1 cellular context compared by ENCODE assay signal in the genomic region with DNA sequence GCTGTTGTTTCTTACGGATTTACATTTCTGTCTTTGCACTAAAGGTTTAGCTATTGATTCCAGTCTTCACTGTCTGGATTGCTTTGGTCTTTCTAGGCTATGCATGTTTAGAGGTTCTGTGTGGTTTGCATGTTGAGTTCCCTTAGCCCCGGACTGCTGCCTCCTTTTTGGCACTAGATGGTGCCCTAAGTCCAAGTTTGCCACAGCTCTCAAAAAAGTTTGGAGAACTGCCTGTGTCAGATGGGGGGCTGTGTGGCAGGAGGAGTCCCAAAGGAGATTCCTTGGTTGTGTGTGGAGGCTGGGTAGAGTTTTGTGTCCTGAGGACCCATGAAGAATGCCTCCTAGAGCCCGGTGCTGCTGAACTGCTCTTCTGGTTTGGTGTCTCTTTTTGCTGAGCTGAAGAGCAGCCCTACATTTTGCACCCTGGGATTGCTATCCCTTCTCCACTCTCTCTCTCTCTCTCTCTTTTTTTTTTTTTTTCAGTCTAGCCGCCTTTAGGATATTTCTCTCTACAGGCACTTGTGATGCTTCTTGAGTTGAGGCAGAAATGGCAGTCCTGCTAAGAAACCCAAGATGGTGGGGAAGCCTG.
TF ChIP-seq lines count a peak whose summit lies in the region.

No MANE protein-coding gene starts in this region.

TF ChIP-seq in GM12878, 131 proteins besides CTCF, POLR2A, EP300 and RAD21 (continued from another document):
- TF ChIP-seq, protein P1, sequence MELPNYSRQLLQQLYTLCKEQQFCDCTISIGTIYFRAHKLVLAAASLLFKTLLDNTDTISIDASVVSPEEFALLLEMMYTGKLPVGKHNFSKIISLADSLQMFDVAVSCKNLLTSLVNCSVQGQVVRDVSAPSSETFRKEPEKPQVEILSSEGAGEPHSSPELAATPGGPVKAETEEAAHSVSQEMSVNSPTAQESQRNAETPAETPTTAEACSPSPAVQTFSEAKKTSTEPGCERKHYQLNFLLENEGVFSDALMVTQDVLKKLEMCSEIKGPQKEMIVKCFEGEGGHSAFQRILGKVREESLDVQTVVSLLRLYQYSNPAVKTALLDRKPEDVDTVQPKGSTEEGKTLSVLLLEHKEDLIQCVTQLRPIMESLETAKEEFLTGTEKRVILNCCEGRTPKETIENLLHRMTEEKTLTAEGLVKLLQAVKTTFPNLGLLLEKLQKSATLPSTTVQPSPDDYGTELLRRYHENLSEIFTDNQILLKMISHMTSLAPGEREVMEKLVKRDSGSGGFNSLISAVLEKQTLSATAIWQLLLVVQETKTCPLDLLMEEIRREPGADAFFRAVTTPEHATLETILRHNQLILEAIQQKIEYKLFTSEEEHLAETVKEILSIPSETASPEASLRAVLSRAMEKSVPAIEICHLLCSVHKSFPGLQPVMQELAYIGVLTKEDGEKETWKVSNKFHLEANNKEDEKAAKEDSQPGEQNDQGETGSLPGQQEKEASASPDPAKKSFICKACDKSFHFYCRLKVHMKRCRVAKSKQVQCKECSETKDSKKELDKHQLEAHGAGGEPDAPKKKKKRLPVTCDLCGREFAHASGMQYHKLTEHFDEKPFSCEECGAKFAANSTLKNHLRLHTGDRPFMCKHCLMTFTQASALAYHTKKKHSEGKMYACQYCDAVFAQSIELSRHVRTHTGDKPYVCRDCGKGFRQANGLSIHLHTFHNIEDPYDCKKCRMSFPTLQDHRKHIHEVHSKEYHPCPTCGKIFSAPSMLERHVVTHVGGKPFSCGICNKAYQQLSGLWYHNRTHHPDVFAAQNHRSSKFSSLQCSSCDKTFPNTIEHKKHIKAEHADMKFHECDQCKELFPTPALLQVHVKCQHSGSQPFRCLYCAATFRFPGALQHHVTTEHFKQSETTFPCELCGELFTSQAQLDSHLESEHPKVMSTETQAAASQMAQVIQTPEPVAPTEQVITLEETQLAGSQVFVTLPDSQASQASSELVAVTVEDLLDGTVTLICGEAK (IDR thresholded peaks at IDR 0.05; ENCODE audit: borderline replicate concordance) = no peak
- TF ChIP-seq NFIC (IDR thresholded peaks at IDR 0.05; ENCODE audit: low read depth, low read length) = no peak
- no peak for TF ChIP-seq LARP7 (IDR thresholded peaks at IDR 0.05)
- TF ChIP-seq ZNF384 (IDR thresholded peaks at IDR 0.05; ENCODE audit: borderline replicate concordance, low read depth, low read length) = no peak
